1 cellular context compared by ENCODE assay signal in genomic region chr3:25428003-25428861, GRCh38.
A peak's percentile ranks its signal among the peaks of the same experiment; 100 is the strongest.
TF ChIP-seq lines count a peak whose summit lies in the region.

RARB (plus strand) TSS chr3:25428263; CDS start chr3:25428732, 469 bp downstream.

TF ChIP-seq in HepG2, 621 proteins besides CTCF, POLR2A, EP300 and RAD21 (continued from another document):
- TF ChIP-seq ARID4A (CRISPR knock-in tag; IDR thresholded peaks at IDR 0.05; ENCODE audit: borderline replicate concordance) (no peak), FOXO1 (CRISPR knock-in tag; IDR thresholded peaks at IDR 0.05) (no peak), NFE2L2 (IDR thresholded peaks at IDR 0.05; ENCODE audit: low read length) (no peak), RXRB (CRISPR knock-in tag; IDR thresholded peaks at IDR 0.05; ENCODE audit: borderline replicate concordance) (peak; percentile 79), PAF1 (CRISPR knock-in tag; IDR thresholded peaks at IDR 0.05) (no peak), KDM2A (CRISPR knock-in tag; IDR thresholded peaks at IDR 0.05; ENCODE audit: borderline replicate concordance, low read depth) (no peak; the same call in 1 of the 2 replicates), HNF4A (CRISPR knock-in tag; IDR thresholded peaks at IDR 0.05) (no peak), LCORL (IDR thresholded peaks at IDR 0.05) (no peak), LCORL (CRISPR knock-in tag; IDR thresholded peaks at IDR 0.05) (no peak), KAT7 (CRISPR knock-in tag; IDR thresholded peaks at IDR 0.05; ENCODE audit: borderline replicate concordance) (no peak), KIAA2018 (CRISPR knock-in tag; IDR thresholded peaks at IDR 0.05; ENCODE audit: borderline replicate concordance) (no peak), ZNF33A (CRISPR knock-in tag; IDR thresholded peaks at IDR 0.05; ENCODE audit: borderline replicate concordance) (no peak), TFE3 (CRISPR knock-in tag; IDR thresholded peaks at IDR 0.05) (no peak), EZH2 (conservative IDR thresholded peaks at IDR 0.05; ENCODE audit: low read depth, low read length) (no peak; the same call in 1 of the 2 replicates), TBL1XR1 (IDR thresholded peaks at IDR 0.05; ENCODE audit: borderline replicate concordance, low read length, partially characterized antibody) (peak; percentile 66), ATF1 (CRISPR knock-in tag; IDR thresholded peaks at IDR 0.05) (0 out of 2 replicates have a peak, but pooled peaks have one; percentile 24), ZSCAN12 (CRISPR knock-in tag; IDR thresholded peaks at IDR 0.05) (no peak), ZSCAN20 (CRISPR knock-in tag; IDR thresholded peaks at IDR 0.05; ENCODE audit: borderline replicate concordance) (no peak), ZNF687 (CRISPR knock-in tag; IDR thresholded peaks at IDR 0.05) (peak; percentile 14; the same call in 1 of the 2 replicates), ZNF562 (CRISPR knock-in tag; IDR thresholded peaks at IDR 0.05; ENCODE audit: borderline replicate concordance) (no peak), ZNF83 (CRISPR knock-in tag; IDR thresholded peaks at IDR 0.05; ENCODE audit: borderline replicate concordance) (no peak), TOE1 (CRISPR knock-in tag; IDR thresholded peaks at IDR 0.05) (no peak), PHF8 (CRISPR knock-in tag; IDR thresholded peaks at IDR 0.05) (no peak), ZNF747 (CRISPR knock-in tag; IDR thresholded peaks at IDR 0.05; ENCODE audit: borderline replicate concordance) (no peak), HMG20A (CRISPR knock-in tag; IDR thresholded peaks at IDR 0.05; ENCODE audit: borderline replicate concordance) (no peak), ZNF639 (CRISPR knock-in tag; conservative IDR thresholded peaks at IDR 0.05) (no peak), SMAD3 (CRISPR knock-in tag; IDR thresholded peaks at IDR 0.05) (no peak), XRCC5 (optimal IDR thresholded peaks at IDR 0.05; ENCODE audit: low read length) (peak; percentile 21), ZNF225 (CRISPR knock-in tag; IDR thresholded peaks at IDR 0.05) (no peak), PHF21A (CRISPR knock-in tag; IDR thresholded peaks at IDR 0.05) (no peak), CBX5 (CRISPR knock-in tag; IDR thresholded peaks at IDR 0.05; ENCODE audit: borderline replicate concordance) (no peak), ZNF160 (CRISPR knock-in tag; IDR thresholded peaks at IDR 0.05) (no peak), ZBTB34 (CRISPR knock-in tag; IDR thresholded peaks at IDR 0.05) (no peak)
